23 cellular contexts compared by ENCODE assay signal in the genomic region with DNA sequence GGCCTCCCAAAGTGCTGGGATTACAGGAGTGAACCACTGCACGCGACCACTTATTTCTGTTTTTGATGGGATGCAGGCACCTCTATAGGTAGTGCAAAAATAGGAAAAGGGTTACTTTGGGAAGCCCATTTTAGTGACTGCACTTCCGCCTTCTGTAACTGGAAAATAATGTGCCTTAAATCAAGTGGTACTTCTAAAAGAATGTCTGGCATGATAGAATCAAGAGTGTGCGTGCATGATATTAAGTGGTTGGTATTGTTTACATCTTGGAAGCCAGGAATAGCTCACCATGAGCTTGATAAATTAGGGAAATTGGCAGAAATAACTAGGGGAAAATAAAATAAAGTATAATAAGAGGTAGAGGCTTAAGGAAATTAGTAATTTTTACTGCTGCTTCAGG.
"Had no signal": no experiment of that assay in that cellular context is flagged by ENCODE, and none has a peak within 500 bp of the region (broad histone marks: within the 10 kb centered on the region; RNA-seq: fewer than 3 reads in every experiment).

No MANE protein-coding gene starts in this region.

- H3K36me3 ChIP-seq: adrenal gland, breast epithelium, colonic mucosa, esophagus squamous epithelium, right lobe of liver, stomach, suprapubic skin had no signal

- H3K27ac ChIP-seq: adrenal gland, breast epithelium, colonic mucosa, dorsolateral prefrontal cortex, esophagus squamous epithelium, foreskin keratinocyte, right lobe of liver, skin epidermis, stomach, suprapubic skin had no signal

- H3K4me3 ChIP-seq: adrenal gland, breast epithelium, colonic mucosa, dorsolateral prefrontal cortex, esophagus squamous epithelium, right lobe of liver, skin epidermis, stomach, suprapubic skin had no signal

- H3K4me1 ChIP-seq: adrenal gland, breast epithelium, colonic mucosa, esophagus squamous epithelium, foreskin keratinocyte, right lobe of liver, stomach, suprapubic skin had no signal

- FAIRE-seq: astrocyte had no signal

- ATAC-seq: activated CD8-positive, alpha-beta T cell treated with anti-CD3 and anti-CD28 coated beads, Interleukin-2, amount 10 ng/mL, durations not matched to agents 7 days and 5 days; activated naive CD4-positive, alpha-beta T cell treated with anti-CD3 and anti-CD28 coated beads, Interleukin-2, amount 50 U/mL, for 72 hours; effector memory CD8-positive, alpha-beta T cell; foreskin keratinocyte; right lobe of liver; SK-N-SH treated with all-trans-retinoic acid at 6 μM for 48 hours; stimulated activated memory B cell treated with anti-CD40 and anti-IgM and Interleukin-4, amounts not matched to agents 10 μg/mL and 1 μg/mL and 100 μg/mL, for 72 hours had no signal

- H3K27me3 ChIP-seq: adrenal gland, breast epithelium, colonic mucosa, dorsolateral prefrontal cortex, esophagus squamous epithelium, foreskin keratinocyte, right lobe of liver, stomach, suprapubic skin had no signal

- H3K9me3 ChIP-seq: adrenal gland, breast epithelium, colonic mucosa, esophagus squamous epithelium, right lobe of liver, stomach, suprapubic skin had no signal

- DNase-seq: activated CD4-positive, alpha-beta T cell treated with anti-CD3 and anti-CD28 coated beads, Interleukin-2, amount 10 ng/mL, durations not matched to agents 7 days and 5 days; activated CD8-positive, alpha-beta T cell treated with anti-CD3 and anti-CD28 coated beads, Interleukin-2, amount 10 ng/mL, durations not matched to agents 7 days and 5 days; adrenal gland; colonic mucosa; dorsolateral prefrontal cortex; effector memory CD8-positive, alpha-beta T cell; esophagus squamous epithelium; foreskin keratinocyte; hippocampal formation; kidney glomerular epithelial cell; naive B cell; nucleus accumbens; right lobe of liver; stimulated activated CD4-positive, alpha-beta T cell treated with anti-CD3 and anti-CD28 coated beads, Interleukin-2, amount 100 ng/mL, for 24 hours; stomach; trophoblast cell had no signal
